ENCODE assay signal across 13 cellular contexts in genomic region chr18:54957987-54958386, GRCh38. TPM values are rescaled to one million over a fixed set of nuclear protein-coding genes. Genes with fewer than 3 reads are reported as not detected.
A peak's percentile ranks its signal among the peaks of the same experiment; 100 is the strongest.
DNase-seq lines count a peak whose midpoint lies in the region; ATAC-seq and TF ChIP-seq lines count a peak whose summit lies in the region.
"Had no signal": no experiment of that assay in that cellular context is flagged by ENCODE, and none has a peak within 500 bp of the region (broad histone marks: within the 10 kb centered on the region; RNA-seq: fewer than 3 reads in every experiment).

No MANE protein-coding gene starts in this region.

- no peak for TF ChIP-seq EP300 in esophagus muscularis mucosa (IDR thresholded peaks at IDR 0.05)

- no peak for TF ChIP-seq CTCF in left ventricle myocardium inferior (IDR thresholded peaks at IDR 0.05; ENCODE audit: borderline replicate concordance)
- no peak for TF ChIP-seq CTCF in esophagus muscularis mucosa (IDR thresholded peaks at IDR 0.05)
- TF ChIP-seq CTCF in osteoblast (IDR thresholded peaks at IDR 0.05; ENCODE audit: extremely low read depth, low read depth, low read length) = no peak

- no peaks in the 10 kb centered on the region for H4K20me1 ChIP-seq in osteoblast (ENCODE audit: insufficient read depth, low read length)

- no peaks in the 10 kb centered on the region for H3K9me3 ChIP-seq in left ventricle myocardium inferior (replicated peaks)
- no peaks in the 10 kb centered on the region for H3K9me3 ChIP-seq in esophagus muscularis mucosa
- no peaks in the 10 kb centered on the region for H3K9me3 ChIP-seq in osteoblast (ENCODE audit: low read depth, low read length)
- H3K9me3 ChIP-seq: sigmoid colon had no signal

- H3K36me3 ChIP-seq in left ventricle myocardium inferior (no peaks in the 10 kb centered on the region), esophagus muscularis mucosa (no peaks in the 10 kb centered on the region), osteoblast (ENCODE audit: insufficient read depth, low read length) (no peaks in the 10 kb centered on the region)
- H3K36me3 ChIP-seq: sigmoid colon, WERI-Rb-1 had no signal

- H3K27ac ChIP-seq in left ventricle myocardium inferior (replicated peaks) (peak overlapping the region; percentile 89), esophagus muscularis mucosa (replicated peaks in 1 of 4) (no peak overlapping the region), osteoblast (ENCODE audit: low read depth, low read length) (no peak overlapping the region)
- H3K27ac ChIP-seq: WERI-Rb-1 had no signal

- H3K4me3 ChIP-seq in left ventricle myocardium inferior (peak overlapping the region; percentile 74), esophagus muscularis mucosa (peak overlapping the region in 3 of 4 donors; percentile 45 to 58 (median 45)), osteoblast (ENCODE audit: insufficient read depth, low read length) (peak overlapping the region; percentile 83)

- H3K4me1 ChIP-seq in left ventricle myocardium inferior (peaks cover 13% of the 10 kb centered on the region), esophagus muscularis mucosa (peaks cover 0 to 6% (median 4%) of the 10 kb centered on the region in 4 donors), osteoblast (ENCODE audit: insufficient read depth, low read length) (peaks cover 12% of the 10 kb centered on the region)

- peaks cover 28% of the 10 kb centered on the region for H3K27me3 ChIP-seq in left ventricle myocardium inferior (ENCODE audit: low read depth)
- H3K27me3 ChIP-seq in esophagus muscularis mucosa = peaks cover 0 to 31% (median 8%) of the 10 kb centered on the region in 4 donors
- H3K27me3 ChIP-seq in osteoblast (ENCODE audit: insufficient read depth, low read length) = no peaks in the 10 kb centered on the region

- H3K79me2 ChIP-seq in osteoblast (ENCODE audit: insufficient read depth, low read length) = no peaks in the 10 kb centered on the region

- H3K4me2 ChIP-seq in osteoblast (ENCODE audit: insufficient read depth, low read length) = peak overlapping the region; percentile 90

- H2AFZ ChIP-seq in osteoblast (ENCODE audit: low read length) = peak overlapping the region; percentile 92

- no peak for ATAC-seq in GM18511 (IDR thresholded peaks at IDR 0.05; ENCODE audit: unreplicated experiment)

- intact Hi-C loops in left ventricle myocardium inferior (cut with micrococcal nuclease) (no loop called here), cardiac septum (cut with DNase I) (no loop called here), esophagus muscularis mucosa (cut with DNase I) (no loop called here)

- no peak for TF ChIP-seq POLR2A in esophagus muscularis mucosa (IDR thresholded peaks at IDR 0.05; ENCODE audit: low read depth)

- DNase-seq in left ventricle myocardium inferior (no peak), cardiac septum (ENCODE audit: low spot score) (no peak), esophagus muscularis mucosa (ENCODE audit: extremely low spot score) (peak; percentile 47), osteoblast (ENCODE audit: insufficient read length, low spot score, missing footprints) (peak; percentile 49), putamen (ENCODE audit: low spot score) (no peak), HUDEP-2 (lab: John Stamatoyannopoulos, UW; ENCODE audit: unreplicated experiment in 76 of 76) (no peak)
- DNase-seq in stimulated activated CD4-positive, alpha-beta T cell treated with anti-CD3 and anti-CD28 coated beads, Interleukin-2, amount 100 ng/mL, for 24 hours = no peak
- DNase-seq: activated naive CD8-positive, alpha-beta T cell treated with anti-CD3 and anti-CD28 coated beads, Interleukin-2, amount 10 ng/mL, durations not matched to agents 7 days and 5 days; NCI-H2029; sigmoid colon; WERI-Rb-1 had no signal

- 64% methylated on average over 5 of the region's 5 CpGs for WGBS in esophagus muscularis mucosa

RNA-seq across cellular contexts. Expression of gene CCDC68, which starts 1.3 kb away (rescaled TPM):
- 5.1 TPM for total RNA-seq in left ventricle myocardium inferior
- total RNA-seq in cardiac septum = 4.1 TPM
- 1 to 10 TPM; 2.3 to 4.1 (median 2.6) TPM for total RNA-seq in esophagus muscularis mucosa
- 9.0 and 13.3 TPM in 2 replicates for total RNA-seq in osteoblast
- total RNA-seq: activated naive CD8-positive, alpha-beta T cell treated with anti-CD3 and anti-CD28 coated beads, Interleukin-2, amount 10 ng/mL, durations not matched to agents 7 days and 5 days; mesothelial cell of epicardium had no signal

Comparison
In these comparisons a context has a peak if more than half of its experiments do, and no peak if none do; other contexts are left out.
1. DNase-seq: peak in esophagus muscularis mucosa (single experiment) and osteoblast (single experiment); none in left ventricle myocardium inferior (single experiment), cardiac septum (single experiment), stimulated activated CD4-positive, alpha-beta T cell treated with anti-CD3 and anti-CD28 coated beads, Interleukin-2, amount 100 ng/mL, for 24 hours (0 of 2), putamen (single experiment) and HUDEP-2 (0 of 76).
2. Peak in every context shown above with its lines, with median percentiles within 50 percentile points of each other: H3K4me3 ChIP-seq.